ENCODE assay signal across 1 cellular context in the genomic region with DNA sequence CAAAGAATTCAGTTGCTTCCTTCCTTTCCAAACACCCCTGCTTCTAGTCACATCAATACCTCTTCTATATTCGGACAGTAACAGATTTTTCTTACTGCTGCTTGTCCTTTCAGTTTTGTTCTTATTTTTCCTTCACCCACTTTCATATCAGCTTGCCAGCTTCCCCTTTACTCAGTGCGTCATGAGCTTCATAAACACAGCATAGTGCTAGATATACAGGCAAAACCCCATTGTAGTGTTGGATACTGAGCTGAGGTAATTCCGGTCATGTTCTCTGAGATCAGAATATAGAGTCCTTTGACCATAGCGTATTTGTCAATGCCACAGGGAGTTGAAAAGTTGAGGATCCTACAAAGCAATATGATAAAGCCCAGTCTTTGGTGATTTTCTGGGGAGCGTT.
TF ChIP-seq lines count a peak whose summit lies in the region.

No MANE protein-coding gene starts in this region.

TF ChIP-seq in endothelial cell of umbilical vein, 7 proteins besides CTCF, POLR2A, EP300 and RAD21:
- TF ChIP-seq GATA2 (IDR thresholded peaks at IDR 0.05; ENCODE audit: insufficient read depth, insufficient read length, low read depth, low read length) (no peak), EZH2 (IDR thresholded peaks at IDR 0.05; ENCODE audit: borderline replicate concordance, low read depth, low read length, severe bottlenecking) (no peak), MYC (IDR thresholded peaks at IDR 0.05; ENCODE audit: low read depth, low read length) (no peak), JUN (IDR thresholded peaks at IDR 0.05; ENCODE audit: borderline replicate concordance, insufficient read depth, insufficient read length, low read depth) (no peak), POLR2AphosphoS5 (IDR thresholded peaks at IDR 0.05; ENCODE audit: insufficient read depth, low read depth, low read length) (no peak), FOS (IDR thresholded peaks at IDR 0.05; ENCODE audit: borderline replicate concordance, insufficient read depth, low read length) (no peak)
- TF ChIP-seq, protein P1, sequence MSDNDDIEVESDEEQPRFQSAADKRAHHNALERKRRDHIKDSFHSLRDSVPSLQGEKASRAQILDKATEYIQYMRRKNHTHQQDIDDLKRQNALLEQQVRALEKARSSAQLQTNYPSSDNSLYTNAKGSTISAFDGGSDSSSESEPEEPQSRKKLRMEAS (IDR thresholded peaks at IDR 0.05; ENCODE audit: insufficient read depth, insufficient read length) = no peak
